ENCODE assay signal across 25 cellular contexts in genomic region chr22:42913874-42914510, GRCh38.
"Had no signal": no experiment of that assay in that cellular context is flagged by ENCODE, and none has a peak within 500 bp of the region (broad histone marks: within the 10 kb centered on the region; RNA-seq: fewer than 3 reads in every experiment).

No MANE protein-coding gene starts in this region.

- H3K4me3 Mint-ChIP-seq: activated CD4-positive, alpha-beta T cell treated with anti-CD3 and anti-CD28 coated beads for 36 hours; activated naive CD8-positive, alpha-beta T cell; activated T-cell treated with anti-CD3 and anti-CD28 coated beads, Interleukin-2, amount 50 U/mL, for 4 hours; effector memory CD8-positive, alpha-beta T cell; natural killer cell; stimulated activated naive CD8-positive, alpha-beta T cell treated with anti-CD3 and anti-CD28 coated beads, Interleukin-15, Interleukin-2, amounts not matched to agents 100 ng/mL and 50 ng/mL, for 24 hours; T-cell had no signal

- H3K27me3 ChIP-seq: colonic mucosa, dorsolateral prefrontal cortex, esophagus muscularis mucosa, ovary, right atrium auricular region, tibial artery had no signal

- H3K9me3 Mint-ChIP-seq: activated T-cell treated with anti-CD3 and anti-CD28 coated beads, Interleukin-2, amount 50 U/mL, for 4 hours; activated T-helper 2 cell treated with anti-CD3 and anti-CD28 coated beads, Interferon-gamma antibody, Interleukin-2, Interleukin-4, amounts not matched to agents 10 μg/mL and 5 μg/mL and 100 μg/mL, durations not matched to agents 14 hours and 24 hours and 36 hours; effector memory CD8-positive, alpha-beta T cell; natural killer cell; stimulated activated naive CD8-positive, alpha-beta T cell treated with anti-CD3 and anti-CD28 coated beads, Interleukin-15, Interleukin-2, amounts not matched to agents 100 ng/mL and 50 ng/mL, for 24 hours; T-cell had no signal

- ATAC-seq: activated CD4-positive, alpha-beta T cell treated with anti-CD3 and anti-CD28 coated beads for 36 hours; activated T-cell treated with anti-CD3 and anti-CD28 coated beads, Interleukin-2, amount 50 U/mL, for 4 hours; effector memory CD8-positive, alpha-beta T cell; lower lobe of right lung; natural killer cell; T-cell had no signal

- H3K9me3 ChIP-seq: colonic mucosa, esophagus muscularis mucosa, lower lobe of right lung, ovary, psoas muscle, right atrium auricular region, tibial artery had no signal

- H3K27ac ChIP-seq: colonic mucosa, dorsolateral prefrontal cortex, esophagus muscularis mucosa, lower lobe of right lung, ovary, right atrium auricular region, tibial artery had no signal

- H3K27me3 Mint-ChIP-seq: activated CD4-positive, alpha-beta T cell treated with anti-CD3 and anti-CD28 coated beads for 36 hours; activated naive CD8-positive, alpha-beta T cell; effector memory CD8-positive, alpha-beta T cell; stimulated activated naive CD8-positive, alpha-beta T cell treated with anti-CD3 and anti-CD28 coated beads, Interleukin-15, Interleukin-2, amounts not matched to agents 100 ng/mL and 50 ng/mL, for 24 hours; T-cell had no signal

- H3K36me3 ChIP-seq: colonic mucosa, ovary, right atrium auricular region had no signal

- DNase-seq: activated CD4-positive, alpha-beta T cell treated with anti-CD3 and anti-CD28 coated beads for 36 hours; activated CD4-positive, alpha-beta T cell treated with anti-CD3 and anti-CD28 coated beads, Interleukin-2, amount 50 U/mL, for 48 hours; activated CD8-positive, alpha-beta memory T cell treated with anti-CD3 and anti-CD28 coated beads, Interleukin-2, amount 50 U/mL, for 48 hours; activated naive CD4-positive, alpha-beta T cell; activated T-cell treated with anti-CD3 and anti-CD28 coated beads, Interleukin-2, amount 50 U/mL, for 4 hours; colonic mucosa; dorsolateral prefrontal cortex; effector memory CD8-positive, alpha-beta T cell; glutamatergic neuron; hypothalamus; lower lobe of right lung; natural killer cell; ovary; psoas muscle; stimulated activated CD4-positive, alpha-beta T cell treated with anti-CD3 and anti-CD28 coated beads, Interleukin-12 subunit alpha, Interleukin-12 subunit beta, amount 100 ng/mL, for 4 hours; T-cell; tibial artery had no signal

- H3K36me3 Mint-ChIP-seq: activated naive CD8-positive, alpha-beta T cell; natural killer cell had no signal

- H3K27ac Mint-ChIP-seq: activated CD4-positive, alpha-beta T cell treated with anti-CD3 and anti-CD28 coated beads for 36 hours; activated naive CD8-positive, alpha-beta T cell; activated T-helper 2 cell treated with anti-CD3 and anti-CD28 coated beads, Interferon-gamma antibody, Interleukin-2, Interleukin-4, amounts not matched to agents 10 μg/mL and 5 μg/mL and 100 μg/mL, durations not matched to agents 14 hours and 24 hours and 36 hours; effector memory CD8-positive, alpha-beta T cell; natural killer cell; stimulated activated naive CD8-positive, alpha-beta T cell treated with anti-CD3 and anti-CD28 coated beads, Interleukin-15, Interleukin-2, amounts not matched to agents 100 ng/mL and 50 ng/mL, for 24 hours; T-cell had no signal

- FAIRE-seq: bronchial epithelial cell, frontal cortex, islet of Langerhans had no signal

- H3K4me3 ChIP-seq: colonic mucosa, dorsolateral prefrontal cortex, esophagus muscularis mucosa, lower lobe of right lung, ovary, psoas muscle, right atrium auricular region, tibial artery had no signal
